8 cellular contexts compared by ENCODE assay signal in genomic region chr10:96025566-96025965, GRCh38. TPM values are rescaled to one million over a fixed set of nuclear protein-coding genes. Genes with fewer than 3 reads are reported as not detected.
DNase-seq lines count a peak whose midpoint lies in the region; ATAC-seq, FAIRE-seq and TF ChIP-seq lines count a peak whose summit lies in the region.

No MANE protein-coding gene starts in this region.

- H3K36me3 Mint-ChIP-seq in activated naive CD4-positive, alpha-beta T cell treated with anti-CD3 and anti-CD28 coated beads, Interleukin-2, amount 50 U/mL, for 72 hours = no peaks in the 10 kb centered on the region

- no peak overlapping the region for H3K4me3 ChIP-seq in epithelial cell of esophagus (ENCODE audit: low read length)

- no peaks in the 10 kb centered on the region for H3K9me3 Mint-ChIP-seq in activated naive CD4-positive, alpha-beta T cell treated with anti-CD3 and anti-CD28 coated beads, Interleukin-2, amount 50 U/mL, for 72 hours

- ATAC-seq in activated naive CD4-positive, alpha-beta T cell treated with anti-CD3 and anti-CD28 coated beads, Interleukin-2, amount 50 U/mL, for 72 hours = peak; percentile 65 to 72
- ATAC-seq in GM21825 (IDR thresholded peaks at IDR 0.05; ENCODE audit: unreplicated experiment) (no peak), GM18870 (IDR thresholded peaks at IDR 0.05; ENCODE audit: unreplicated experiment) (no peak), GM18511 (IDR thresholded peaks at IDR 0.05; ENCODE audit: unreplicated experiment) (no peak)

- no peak overlapping the region for H3K27ac Mint-ChIP-seq in activated naive CD4-positive, alpha-beta T cell treated with anti-CD3 and anti-CD28 coated beads, Interleukin-2, amount 50 U/mL, for 72 hours

- peak; percentile 47 for TF ChIP-seq CTCF in epithelial cell of esophagus (IDR thresholded peaks at IDR 0.05; ENCODE audit: insufficient read depth, low read depth, low read length, missing control alignments)

- no peak for FAIRE-seq in urothelium cell line (lab: Jason Lieb, UNC)

- DNase-seq in activated naive CD4-positive, alpha-beta T cell treated with anti-CD3 and anti-CD28 coated beads, Interleukin-2, amount 50 U/mL, for 72 hours (ENCODE audit: low spot score in 2 of 2) = no peak
- DNase-seq in activated naive CD4-positive, alpha-beta T cell treated with anti-CD3 and anti-CD28 coated beads, Interleukin-2, amount 50 U/mL, for 16 hours = no peak
- DNase-seq in M059J (ENCODE audit: low read depth) (peak; percentile 8), epithelial cell of esophagus (ENCODE audit: low read depth) (peak; percentile 47), urothelium cell line (ENCODE audit: low spot score) (peak; percentile 7)

RNA-seq across cellular contexts. Expression of gene CCNJ, which starts 17.8 kb away (rescaled TPM):
- 1 to 10 TPM; 3.9 to 5.5 TPM for total RNA-seq in activated naive CD4-positive, alpha-beta T cell treated with anti-CD3 and anti-CD28 coated beads, Interleukin-2, amount 50 U/mL, for 72 hours
- total RNA-seq in M059J (2014; rRNA removed; shearing (Covaris generic)) = 3.8 and 4.1 TPM in 2 replicates

Comparison
In these comparisons a context has a peak if more than half of its experiments do, and no peak if none do; other contexts are left out.
1. ATAC-seq: peak in activated naive CD4-positive, alpha-beta T cell treated with anti-CD3 and anti-CD28 coated beads, Interleukin-2, amount 50 U/mL, for 72 hours (2 of 2); none in GM21825 (single experiment), GM18870 (single experiment) and GM18511 (single experiment).
2. DNase-seq: peak in M059J (single experiment), epithelial cell of esophagus (single experiment) and urothelium cell line (single experiment); none in activated naive CD4-positive, alpha-beta T cell treated with anti-CD3 and anti-CD28 coated beads, Interleukin-2, amount 50 U/mL, for 72 hours (0 of 2) and activated naive CD4-positive, alpha-beta T cell treated with anti-CD3 and anti-CD28 coated beads, Interleukin-2, amount 50 U/mL, for 16 hours (single experiment).